1 cellular context compared by ENCODE assay signal in genomic region chr7:96303686-96304443, GRCh38.
TF ChIP-seq lines count a peak whose summit lies in the region.

No MANE protein-coding gene starts in this region.

TF ChIP-seq in HEK293, 187 proteins besides CTCF, POLR2A, EP300 and RAD21 (continued from another document and continues in another):
- TF ChIP-seq PRDM6 (tag by site-specific recombination; IDR thresholded peaks at IDR 0.05) (peak; percentile 86), ZBTB44 (tag by site-specific recombination; IDR thresholded peaks at IDR 0.05) (peak; percentile 4; the same call in 1 of the 2 replicates), FEZF1 (tag by site-specific recombination; IDR thresholded peaks at IDR 0.05) (peak; percentile 87), SP7 (tag by site-specific recombination; IDR thresholded peaks at IDR 0.05) (peak; percentile 78), ZBTB17 (tag by site-specific recombination; IDR thresholded peaks at IDR 0.05) (peak; percentile 68), ZNF555 (tag by site-specific recombination; conservative IDR thresholded peaks at IDR 0.05) (no peak), INSM2 (tag by site-specific recombination; IDR thresholded peaks at IDR 0.05) (peak; percentile 64; the same call in 1 of the 2 replicates), OSR2 (tag by site-specific recombination; IDR thresholded peaks at IDR 0.05) (peak; percentile 78), GFI1B (tag by site-specific recombination; IDR thresholded peaks at IDR 0.05) (no peak), ZNF529 (tag by site-specific recombination; IDR thresholded peaks at IDR 0.05; ENCODE audit: insufficient replicate concordance) (no peak), ZXDB (tag by site-specific recombination; IDR thresholded peaks at IDR 0.05) (peak; percentile 65), REPIN1 (tag by site-specific recombination; IDR thresholded peaks at IDR 0.05; ENCODE audit: low read depth) (no peak), ZNF660 (tag by site-specific recombination; IDR thresholded peaks at IDR 0.05) (no peak), ZBTB21 (tag by site-specific recombination; IDR thresholded peaks at IDR 0.05) (peak; percentile 17; the same call in 1 of the 2 replicates), ZNF843 (tag by site-specific recombination; IDR thresholded peaks at IDR 0.05) (no peak; the same call in 1 of the 2 replicates), ZNF639 (tag by site-specific recombination; IDR thresholded peaks at IDR 0.05) (peak; percentile 86), SETDB1 (IDR thresholded peaks at IDR 0.05; ENCODE audit: insufficient read length, low read length) (no peak), ZIC2 (tag by site-specific recombination; IDR thresholded peaks at IDR 0.05) (peak; percentile 60), ZNF837 (tag by site-specific recombination; IDR thresholded peaks at IDR 0.05) (0 out of 2 replicates have a peak, but pooled peaks have one; percentile 36), ZNF335 (tag by site-specific recombination; conservative IDR thresholded peaks at IDR 0.05) (peak; percentile 96), ZNF394 (tag by site-specific recombination; IDR thresholded peaks at IDR 0.05; ENCODE audit: borderline replicate concordance) (peak; percentile 48; the same call in 1 of the 2 replicates), KLF16 (tag by site-specific recombination; IDR thresholded peaks at IDR 0.05) (no peak), ZNF701 (tag by site-specific recombination; IDR thresholded peaks at IDR 0.05) (no peak), ZNF214 (tag by site-specific recombination; IDR thresholded peaks at IDR 0.05; ENCODE audit: borderline replicate concordance) (no peak), SCRT1 (tag by site-specific recombination; IDR thresholded peaks at IDR 0.05; ENCODE audit: borderline replicate concordance) (peak; percentile 86), ZNF366 (tag by site-specific recombination; conservative IDR thresholded peaks at IDR 0.05) (peak; percentile 91), GLIS1 (tag by site-specific recombination; IDR thresholded peaks at IDR 0.05) (peak; percentile 97), ZSCAN23 (tag by site-specific recombination; IDR thresholded peaks at IDR 0.05) (0 out of 2 replicates have a peak, but pooled peaks have one; percentile 10), TCF7L2 (IDR thresholded peaks at IDR 0.05; ENCODE audit: borderline replicate concordance, low read depth, low read length) (no peak), KLF8 (tag by site-specific recombination; IDR thresholded peaks at IDR 0.05) (peak; percentile 35; the same call in 1 of the 2 replicates), ZNF544 (tag by site-specific recombination; IDR thresholded peaks at IDR 0.05) (no peak), ZNF184 (tag by site-specific recombination; IDR thresholded peaks at IDR 0.05) (0 out of 2 replicates have a peak, but pooled peaks have one; percentile 37), HOXD13 (CRISPR knock-in tag; IDR thresholded peaks at IDR 0.05; ENCODE audit: borderline replicate concordance) (no peak), KLF9 (tag by site-specific recombination; IDR thresholded peaks at IDR 0.05; ENCODE audit: low read depth) (no peak), ZBTB6 (tag by site-specific recombination; IDR thresholded peaks at IDR 0.05) (peak; percentile 7; the same call in 1 of the 2 replicates), BCL11A (tag by site-specific recombination; IDR thresholded peaks at IDR 0.05; ENCODE audit: low read depth) (peak; percentile 81; the same call in 1 of the 2 replicates), KLF7 (tag by site-specific recombination; IDR thresholded peaks at IDR 0.05; ENCODE audit: borderline replicate concordance) (no peak), GLIS2 (tag by site-specific recombination; IDR thresholded peaks at IDR 0.05) (peak; percentile 61), ZFHX2 (tag by site-specific recombination; conservative IDR thresholded peaks at IDR 0.05) (0 out of 2 replicates have a peak, but pooled peaks have one; percentile 16), ZNF514 (tag by site-specific recombination; IDR thresholded peaks at IDR 0.05) (no peak), KLF10 (tag by site-specific recombination; IDR thresholded peaks at IDR 0.05) (peak; percentile 77; the same call in 1 of the 2 replicates), ZNF114 (tag by site-specific recombination; IDR thresholded peaks at IDR 0.05) (no peak), KLF1 (tag by site-specific recombination; IDR thresholded peaks at IDR 0.05) (no peak), IKZF3 (tag by site-specific recombination; IDR thresholded peaks at IDR 0.05) (peak; percentile 60), ZNF624 (tag by site-specific recombination; IDR thresholded peaks at IDR 0.05) (no peak), ZEB2 (tag by site-specific recombination; IDR thresholded peaks at IDR 0.05) (0 out of 2 replicates have a peak, but pooled peaks have one; percentile 53), BCL11B (tag by site-specific recombination; IDR thresholded peaks at IDR 0.05; ENCODE audit: low read depth) (0 out of 2 replicates have a peak, but pooled peaks have one; percentile 14), ZBTB1 (tag by site-specific recombination; IDR thresholded peaks at IDR 0.05) (no peak), SALL2 (tag by site-specific recombination; IDR thresholded peaks at IDR 0.05; ENCODE audit: borderline replicate concordance) (no peak), ZFP3 (tag by site-specific recombination; IDR thresholded peaks at IDR 0.05; ENCODE audit: low read depth) (no peak), ZNF19 (tag by site-specific recombination; IDR thresholded peaks at IDR 0.05; ENCODE audit: low read depth) (no peak)
- TF ChIP-seq, protein P1, sequence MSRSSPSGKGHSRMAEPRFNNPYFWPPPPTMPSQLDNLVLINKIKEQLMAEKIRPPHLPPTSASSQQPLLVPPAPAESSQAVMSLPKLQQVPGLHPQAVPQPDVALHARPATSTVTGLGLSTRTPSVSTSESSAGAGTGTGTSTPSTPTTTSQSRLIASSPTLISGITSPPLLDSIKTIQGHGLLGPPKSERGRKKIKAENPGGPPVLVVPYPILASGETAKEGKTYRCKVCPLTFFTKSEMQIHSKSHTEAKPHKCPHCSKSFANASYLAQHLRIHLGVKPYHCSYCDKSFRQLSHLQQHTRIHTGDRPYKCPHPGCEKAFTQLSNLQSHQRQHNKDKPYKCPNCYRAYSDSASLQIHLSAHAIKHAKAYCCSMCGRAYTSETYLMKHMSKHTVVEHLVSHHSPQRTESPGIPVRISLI (tag by site-specific recombination; IDR thresholded peaks at IDR 0.05): peak; percentile 82
- TF ChIP-seq, protein P2, sequence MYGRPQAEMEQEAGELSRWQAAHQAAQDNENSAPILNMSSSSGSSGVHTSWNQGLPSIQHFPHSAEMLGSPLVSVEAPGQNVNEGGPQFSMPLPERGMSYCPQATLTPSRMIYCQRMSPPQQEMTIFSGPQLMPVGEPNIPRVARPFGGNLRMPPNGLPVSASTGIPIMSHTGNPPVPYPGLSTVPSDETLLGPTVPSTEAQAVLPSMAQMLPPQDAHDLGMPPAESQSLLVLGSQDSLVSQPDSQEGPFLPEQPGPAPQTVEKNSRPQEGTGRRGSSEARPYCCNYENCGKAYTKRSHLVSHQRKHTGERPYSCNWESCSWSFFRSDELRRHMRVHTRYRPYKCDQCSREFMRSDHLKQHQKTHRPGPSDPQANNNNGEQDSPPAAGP (tag by site-specific recombination; IDR thresholded peaks at IDR 0.05): peak; percentile 13; the same call in 1 of the 2 replicates
- TF ChIP-seq, protein P3, sequence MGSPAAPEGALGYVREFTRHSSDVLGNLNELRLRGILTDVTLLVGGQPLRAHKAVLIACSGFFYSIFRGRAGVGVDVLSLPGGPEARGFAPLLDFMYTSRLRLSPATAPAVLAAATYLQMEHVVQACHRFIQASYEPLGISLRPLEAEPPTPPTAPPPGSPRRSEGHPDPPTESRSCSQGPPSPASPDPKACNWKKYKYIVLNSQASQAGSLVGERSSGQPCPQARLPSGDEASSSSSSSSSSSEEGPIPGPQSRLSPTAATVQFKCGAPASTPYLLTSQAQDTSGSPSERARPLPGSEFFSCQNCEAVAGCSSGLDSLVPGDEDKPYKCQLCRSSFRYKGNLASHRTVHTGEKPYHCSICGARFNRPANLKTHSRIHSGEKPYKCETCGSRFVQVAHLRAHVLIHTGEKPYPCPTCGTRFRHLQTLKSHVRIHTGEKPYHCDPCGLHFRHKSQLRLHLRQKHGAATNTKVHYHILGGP (tag by site-specific recombination; IDR thresholded peaks at IDR 0.05): no peak
- TF ChIP-seq, protein P4, sequence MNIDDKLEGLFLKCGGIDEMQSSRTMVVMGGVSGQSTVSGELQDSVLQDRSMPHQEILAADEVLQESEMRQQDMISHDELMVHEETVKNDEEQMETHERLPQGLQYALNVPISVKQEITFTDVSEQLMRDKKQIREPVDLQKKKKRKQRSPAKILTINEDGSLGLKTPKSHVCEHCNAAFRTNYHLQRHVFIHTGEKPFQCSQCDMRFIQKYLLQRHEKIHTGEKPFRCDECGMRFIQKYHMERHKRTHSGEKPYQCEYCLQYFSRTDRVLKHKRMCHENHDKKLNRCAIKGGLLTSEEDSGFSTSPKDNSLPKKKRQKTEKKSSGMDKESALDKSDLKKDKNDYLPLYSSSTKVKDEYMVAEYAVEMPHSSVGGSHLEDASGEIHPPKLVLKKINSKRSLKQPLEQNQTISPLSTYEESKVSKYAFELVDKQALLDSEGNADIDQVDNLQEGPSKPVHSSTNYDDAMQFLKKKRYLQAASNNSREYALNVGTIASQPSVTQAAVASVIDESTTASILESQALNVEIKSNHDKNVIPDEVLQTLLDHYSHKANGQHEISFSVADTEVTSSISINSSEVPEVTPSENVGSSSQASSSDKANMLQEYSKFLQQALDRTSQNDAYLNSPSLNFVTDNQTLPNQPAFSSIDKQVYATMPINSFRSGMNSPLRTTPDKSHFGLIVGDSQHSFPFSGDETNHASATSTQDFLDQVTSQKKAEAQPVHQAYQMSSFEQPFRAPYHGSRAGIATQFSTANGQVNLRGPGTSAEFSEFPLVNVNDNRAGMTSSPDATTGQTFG (tag by site-specific recombination; IDR thresholded peaks at IDR 0.05; ENCODE audit: borderline replicate concordance): no peak
- TF ChIP-seq, protein P5, sequence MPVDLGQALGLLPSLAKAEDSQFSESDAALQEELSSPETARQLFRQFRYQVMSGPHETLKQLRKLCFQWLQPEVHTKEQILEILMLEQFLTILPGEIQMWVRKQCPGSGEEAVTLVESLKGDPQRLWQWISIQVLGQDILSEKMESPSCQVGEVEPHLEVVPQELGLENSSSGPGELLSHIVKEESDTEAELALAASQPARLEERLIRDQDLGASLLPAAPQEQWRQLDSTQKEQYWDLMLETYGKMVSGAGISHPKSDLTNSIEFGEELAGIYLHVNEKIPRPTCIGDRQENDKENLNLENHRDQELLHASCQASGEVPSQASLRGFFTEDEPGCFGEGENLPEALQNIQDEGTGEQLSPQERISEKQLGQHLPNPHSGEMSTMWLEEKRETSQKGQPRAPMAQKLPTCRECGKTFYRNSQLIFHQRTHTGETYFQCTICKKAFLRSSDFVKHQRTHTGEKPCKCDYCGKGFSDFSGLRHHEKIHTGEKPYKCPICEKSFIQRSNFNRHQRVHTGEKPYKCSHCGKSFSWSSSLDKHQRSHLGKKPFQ (tag by site-specific recombination; IDR thresholded peaks at IDR 0.05): 0 out of 2 replicates have a peak, but pooled peaks have one; percentile 13
